22 cellular contexts compared by ENCODE assay signal in the genomic region with DNA sequence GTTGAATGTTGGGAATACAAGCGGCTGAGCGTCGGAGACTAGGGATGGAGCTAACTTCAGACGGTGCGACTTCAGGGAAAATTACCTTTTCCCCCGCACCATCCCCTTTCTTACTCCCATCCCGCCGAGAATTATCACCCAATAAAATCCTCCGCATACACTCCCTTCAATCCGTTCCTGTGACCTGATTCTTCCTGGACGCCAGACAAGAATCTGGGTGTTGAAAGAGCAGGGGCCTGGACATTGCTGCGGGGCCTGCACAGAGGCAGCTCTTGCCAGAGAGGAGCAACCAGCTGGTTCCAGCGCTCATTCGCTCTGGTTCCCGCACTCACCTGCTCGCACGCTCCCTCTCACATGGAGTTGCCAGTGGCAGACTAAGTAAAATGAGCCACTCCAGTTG.
A peak's percentile ranks its signal among the peaks of the same experiment; 100 is the strongest.
DNase-seq lines count a peak whose midpoint lies in the region; ATAC-seq and TF ChIP-seq lines count a peak whose summit lies in the region.
"Had no signal": no experiment of that assay in that cellular context is flagged by ENCODE, and none has a peak within 500 bp of the region (broad histone marks: within the 10 kb centered on the region; RNA-seq: fewer than 3 reads in every experiment).

No MANE protein-coding gene starts in this region.

- intact Hi-C loops in Right ventricle myocardium superior (cut with DNase I) (no loop called here), heart right ventricle (cut with DNase I) (no loop called here), body of pancreas (cut with DNase I) (no loop called here)

- H3K27me3 ChIP-seq in right atrium auricular region, result no peaks in the 10 kb centered on the region
- H3K27me3 ChIP-seq in heart right ventricle, result no peaks in the 10 kb centered on the region
- no peaks in the 10 kb centered on the region for H3K27me3 ChIP-seq in body of pancreas
- H3K27me3 ChIP-seq: BLaER1 treated with 17β-estradiol and CSF1 and Interleukin-3, amounts not matched to agents 10 nM and 100 nM; upper lobe of left lung had no signal

- H3K9me3 Mint-ChIP-seq in activated naive CD8-positive, alpha-beta T cell treated with anti-CD3 and anti-CD28 coated beads for 36 hours, result no peaks in the 10 kb centered on the region

- ATAC-seq in Right ventricle myocardium superior (ENCODE audit: poor library complexity), result peak; percentile 85
- ATAC-seq in heart right ventricle, result peak in 7 of 8 donors; percentile 29 to 93 (median 76)
- no peak for ATAC-seq in HG03135 (IDR thresholded peaks at IDR 0.05; ENCODE audit: unreplicated experiment)
- no peak for ATAC-seq in body of pancreas
- ATAC-seq: A549; activated CD8-positive, alpha-beta memory T cell treated with anti-CD3 and anti-CD28 coated beads, Interleukin-2, amount 10 ng/mL, durations not matched to agents 7 days and 5 days had no signal

- WGBS in heart right ventricle, 2 donors, result 54 to 60% methylated on average over 17 of the region's 17 CpGs
- WGBS in body of pancreas, 2 donors, result 92% methylated on average over 17 of the region's 17 CpGs

- no peak overlapping the region for H3K4me3 Mint-ChIP-seq in activated naive CD8-positive, alpha-beta T cell treated with anti-CD3 and anti-CD28 coated beads for 36 hours
- H3K4me3 Mint-ChIP-seq: activated CD8-positive, alpha-beta memory T cell treated with anti-CD3 and anti-CD28 coated beads, Interleukin-2, amount 10 ng/mL, durations not matched to agents 7 days and 5 days had no signal

- H3K36me3 ChIP-seq in right atrium auricular region, result no peaks in the 10 kb centered on the region
- H3K36me3 ChIP-seq in heart right ventricle, result no peaks in the 10 kb centered on the region
- H3K36me3 ChIP-seq in body of pancreas (replicated peaks in 1 of 2; ENCODE audit: insufficient read depth in 1 of 2, low read depth in 2 of 2), result no peaks in the 10 kb centered on the region
- H3K36me3 ChIP-seq: BLaER1 treated with 17β-estradiol and CSF1 and Interleukin-3, amounts not matched to agents 10 nM and 100 nM; upper lobe of left lung; WERI-Rb-1 had no signal

- H3K4me1 Mint-ChIP-seq in activated naive CD8-positive, alpha-beta T cell treated with anti-CD3 and anti-CD28 coated beads for 36 hours, result no peaks in the 10 kb centered on the region
- H3K4me1 Mint-ChIP-seq: activated CD8-positive, alpha-beta memory T cell treated with anti-CD3 and anti-CD28 coated beads, Interleukin-2, amount 10 ng/mL, durations not matched to agents 7 days and 5 days had no signal

- H3K36me3 Mint-ChIP-seq in activated naive CD8-positive, alpha-beta T cell treated with anti-CD3 and anti-CD28 coated beads for 36 hours, result no peaks in the 10 kb centered on the region
- H3K36me3 Mint-ChIP-seq: activated CD8-positive, alpha-beta memory T cell treated with anti-CD3 and anti-CD28 coated beads, Interleukin-2, amount 10 ng/mL, durations not matched to agents 7 days and 5 days had no signal

- H3K27ac ChIP-seq in right atrium auricular region, result no peak overlapping the region
- H3K27ac ChIP-seq in heart right ventricle, result no peak overlapping the region
- H3K27ac ChIP-seq in body of pancreas, result no peak overlapping the region
- H3K27ac ChIP-seq: A549; BLaER1 treated with 17β-estradiol and CSF1 and Interleukin-3, amounts not matched to agents 10 nM and 100 nM; psoas muscle; skin epidermis; upper lobe of left lung; WERI-Rb-1 had no signal

- no peaks in the 10 kb centered on the region for H3K9me3 ChIP-seq in right atrium auricular region
- H3K9me3 ChIP-seq in heart right ventricle, result peaks cover 0 to 9% (median 0%) of the 10 kb centered on the region in 11 donors
- no peaks in the 10 kb centered on the region for H3K9me3 ChIP-seq in body of pancreas
- H3K9me3 ChIP-seq: A549; BLaER1 treated with 17β-estradiol and CSF1 and Interleukin-3, amounts not matched to agents 10 nM and 100 nM; psoas muscle; upper lobe of left lung had no signal

- H3K4me3 ChIP-seq in right atrium auricular region (no peak overlapping the region), heart right ventricle (no peak overlapping the region), body of pancreas (no peak overlapping the region)
- H3K4me3 ChIP-seq: A549; BLaER1 treated with 17β-estradiol and CSF1 and Interleukin-3, amounts not matched to agents 10 nM and 100 nM; psoas muscle; skin epidermis; upper lobe of left lung had no signal

- no peak for TF ChIP-seq POLR2A in body of pancreas (IDR thresholded peaks at IDR 0.05)

- H3K4me1 ChIP-seq in right atrium auricular region (no peaks in the 10 kb centered on the region), heart right ventricle (peaks cover 0 to 10% (median 3%) of the 10 kb centered on the region in 9 donors), body of pancreas (peaks cover 32% of the 10 kb centered on the region)
- H3K4me1 ChIP-seq: A549; BLaER1 treated with 17β-estradiol and CSF1 and Interleukin-3, amounts not matched to agents 10 nM and 100 nM; psoas muscle had no signal

- DNase-seq in Right ventricle myocardium superior (peak; percentile 51), right atrium auricular region (ENCODE audit: low spot score) (no peak), heart right ventricle (peak; percentile 13 to 28), iPS-NIHi7 (ENCODE audit: extremely low spot score) (peak; percentile 33), AML-193 (lab: John Stamatoyannopoulos, UW) (no peak), body of pancreas (no peak)
- no peak for DNase-seq in activated naive CD8-positive, alpha-beta T cell treated with anti-CD3 and anti-CD28 coated beads for 36 hours
- DNase-seq: activated CD4-positive, alpha-beta T cell treated with anti-CD3 and anti-CD28 coated beads, Interleukin-2, amount 50 U/mL, for 1 hour; activated CD8-positive, alpha-beta memory T cell treated with anti-CD3 and anti-CD28 coated beads, Interleukin-2, amount 10 ng/mL, durations not matched to agents 7 days and 5 days; activated naive CD4-positive, alpha-beta T cell treated with anti-CD3 and anti-CD28 coated beads, Interleukin-2, amount 50 U/mL, for 16 hours; aorta; central memory CD4-positive, alpha-beta T cell; mesenchymal stem cell; NCI-H2081; psoas muscle; stimulated activated CD4-positive, alpha-beta T cell treated with anti-CD3 and anti-CD28 coated beads, Interleukin-2, amount 100 ng/mL, for 24 hours; WERI-Rb-1 had no signal

- H3K27me3 Mint-ChIP-seq in activated naive CD8-positive, alpha-beta T cell treated with anti-CD3 and anti-CD28 coated beads for 36 hours, result no peaks in the 10 kb centered on the region
- H3K27me3 Mint-ChIP-seq: activated CD8-positive, alpha-beta memory T cell treated with anti-CD3 and anti-CD28 coated beads, Interleukin-2, amount 10 ng/mL, durations not matched to agents 7 days and 5 days had no signal

- no peak overlapping the region for H3K27ac Mint-ChIP-seq in activated naive CD8-positive, alpha-beta T cell treated with anti-CD3 and anti-CD28 coated beads for 36 hours
- H3K27ac Mint-ChIP-seq: activated CD8-positive, alpha-beta memory T cell treated with anti-CD3 and anti-CD28 coated beads, Interleukin-2, amount 10 ng/mL, durations not matched to agents 7 days and 5 days had no signal

- TF ChIP-seq CTCF in right atrium auricular region (IDR thresholded peaks at IDR 0.05) (no peak), heart right ventricle (IDR thresholded peaks at IDR 0.05) (no peak), body of pancreas (IDR thresholded peaks at IDR 0.05) (no peak)

Comparison
In these comparisons a context has a peak if more than half of its experiments do, and no peak if none do; other contexts are left out.
1. DNase-seq: peak in Right ventricle myocardium superior (single experiment), heart right ventricle (2 of 2) and iPS-NIHi7 (single experiment); none in right atrium auricular region (single experiment), AML-193 (0 of 2), body of pancreas (0 of 4) and activated naive CD8-positive, alpha-beta T cell treated with anti-CD3 and anti-CD28 coated beads for 36 hours (single experiment).
2. ATAC-seq: peak in Right ventricle myocardium superior (single experiment) and heart right ventricle (7 of 8); none in HG03135 (single experiment) and body of pancreas (single experiment).